9 cellular contexts compared by ENCODE assay signal in genomic region chr3:42613462-42613861, GRCh38.
DNase-seq lines count a peak whose midpoint lies in the region; TF ChIP-seq lines count a peak whose summit lies in the region.
"Had no signal": no experiment of that assay in that cellular context is flagged by ENCODE, and none has a peak within 500 bp of the region (broad histone marks: within the 10 kb centered on the region; RNA-seq: fewer than 3 reads in every experiment).

No MANE protein-coding gene starts in this region.

- H4K20me1 ChIP-seq in KMS-11 (ENCODE audit: insufficient read depth): no peaks in the 10 kb centered on the region

- no peak overlapping the region for H3K27ac Mint-ChIP-seq in nephron progenitor cell

- H3K4me3 ChIP-seq in KMS-11 (IDR thresholded peaks at IDR 0.05; ENCODE audit: insufficient read depth, low read depth, low read length): no peak overlapping the region

- H3K9ac ChIP-seq in KMS-11: no peak overlapping the region

- no peak overlapping the region for H2AFZ ChIP-seq in KMS-11 (ENCODE audit: low read depth)

- H3K4me1 Mint-ChIP-seq in nephron progenitor cell: no peaks in the 10 kb centered on the region

- DNase-seq in CMK (ENCODE audit: low read depth) (peak; percentile 45), cerebellar cortex (ENCODE audit: low spot score) (peak; percentile 15), nephron progenitor cell (no peak), NCI-H2227 (lab: John Stamatoyannopoulos, UW; ENCODE audit: unreplicated experiment) (no peak), NCI-H524 (lab: John Stamatoyannopoulos, UW) (no peak), retina (no peak)
- no peak for DNase-seq in central memory CD4-positive, alpha-beta T cell
- DNase-seq: SHP77 had no signal

- H3K79me2 ChIP-seq in KMS-11 (ENCODE audit: insufficient read depth, low read depth): peaks cover 52% of the 10 kb centered on the region; the same call in 1 of the 2 replicates

- peaks cover 54% of the 10 kb centered on the region for H3K36me3 Mint-ChIP-seq in nephron progenitor cell (ENCODE audit: low read depth)

- TF ChIP-seq CTCF in KMS-11 (conservative IDR thresholded peaks at IDR 0.05; ENCODE audit: low read depth, low read length): peak; percentile 41; the same call in 1 of the 2 replicates
- TF ChIP-seq CTCF in nephron progenitor cell (IDR thresholded peaks at IDR 0.05): peak; percentile 37

- H3K27me3 ChIP-seq in KMS-11 (ENCODE audit: insufficient read depth, low read depth): no peaks in the 10 kb centered on the region

- H3K4me3 Mint-ChIP-seq in nephron progenitor cell: no peak overlapping the region

- H3K4me2 ChIP-seq in KMS-11: no peak overlapping the region

- no peaks in the 10 kb centered on the region for H3K27me3 Mint-ChIP-seq in nephron progenitor cell (ENCODE audit: low read depth, poor library complexity)

- H3K27ac ChIP-seq in KMS-11: no peak overlapping the region

- H3K4me1 ChIP-seq in KMS-11 (ENCODE audit: low read depth, poor library complexity, severe bottlenecking): peaks cover 3% of the 10 kb centered on the region

- H3K9me3 Mint-ChIP-seq in nephron progenitor cell: no peaks in the 10 kb centered on the region

- H3K36me3 ChIP-seq in KMS-11 (ENCODE audit: insufficient read depth): no peaks in the 10 kb centered on the region

Comparison
In these comparisons a context has a peak if more than half of its experiments do, and no peak if none do; other contexts are left out.
1. DNase-seq: peak in CMK (single experiment) and cerebellar cortex (single experiment); none in nephron progenitor cell (single experiment), NCI-H2227 (single experiment), NCI-H524 (0 of 2), central memory CD4-positive, alpha-beta T cell (single experiment) and retina (single experiment).